In genomic region chr20:18287546-18287914, GRCh38 we compare ENCODE assay signal across 8 cellular contexts. TPM values are rescaled to one million over a fixed set of nuclear protein-coding genes. Genes with fewer than 3 reads are reported as not detected.
DNase-seq lines count a peak whose midpoint lies in the region; ATAC-seq and TF ChIP-seq lines count a peak whose summit lies in the region.

No MANE protein-coding gene starts in this region.

- H3K27ac Mint-ChIP-seq in activated CD8-positive, alpha-beta memory T cell treated with anti-CD3 and anti-CD28 coated beads, Interleukin-2, amount 10 ng/mL, durations not matched to agents 7 days and 5 days: peak overlapping the region; percentile 98
- peak overlapping the region; percentile 99 for H3K27ac Mint-ChIP-seq in activated naive CD8-positive, alpha-beta T cell treated with anti-CD3 and anti-CD28 coated beads, Interleukin-2, amount 10 ng/mL, durations not matched to agents 7 days and 5 days

- CTCF ChIA-PET in activated CD8-positive, alpha-beta memory T cell treated with anti-CD3 and anti-CD28 coated beads, Interleukin-2, amount 10 ng/mL, durations not matched to agents 7 days and 5 days (lab: Charles Lee): interaction anchor here (1.0 to 2.0 kb wide), 4 partner anchors 8 to 348 kb away, joined by 3 to 8 read pairs (median 4); partner anchors contain the start of genes DZANK1 and POLR3F

- no peaks in the 10 kb centered on the region for H3K36me3 ChIP-seq in kidney epithelial cell (ENCODE audit: control insufficient read depth, insufficient read depth, low read length)
- H3K36me3 ChIP-seq in suprapubic skin: peaks cover 5% of the 10 kb centered on the region

- H3K4me3 ChIP-seq in kidney epithelial cell (ENCODE audit: low read depth, low read length) (peak overlapping the region; percentile 87), suprapubic skin (peak overlapping the region; percentile 62)

- H3K4me1 ChIP-seq in suprapubic skin: peaks cover 20% of the 10 kb centered on the region

- peaks cover 18% of the 10 kb centered on the region for H3K9me3 Mint-ChIP-seq in activated CD8-positive, alpha-beta memory T cell treated with anti-CD3 and anti-CD28 coated beads, Interleukin-2, amount 10 ng/mL, durations not matched to agents 7 days and 5 days (ENCODE audit: low read depth)
- H3K9me3 Mint-ChIP-seq in activated naive CD8-positive, alpha-beta T cell treated with anti-CD3 and anti-CD28 coated beads, Interleukin-2, amount 10 ng/mL, durations not matched to agents 7 days and 5 days: peaks cover 12% of the 10 kb centered on the region

- peak overlapping the region; percentile 97 for H3K4me3 Mint-ChIP-seq in activated CD8-positive, alpha-beta memory T cell treated with anti-CD3 and anti-CD28 coated beads, Interleukin-2, amount 10 ng/mL, durations not matched to agents 7 days and 5 days
- H3K4me3 Mint-ChIP-seq in activated naive CD8-positive, alpha-beta T cell treated with anti-CD3 and anti-CD28 coated beads, Interleukin-2, amount 10 ng/mL, durations not matched to agents 7 days and 5 days: peak overlapping the region; percentile 85

- peaks cover 7% of the 10 kb centered on the region for H3K9me3 ChIP-seq in suprapubic skin

- H3K36me3 Mint-ChIP-seq in activated CD8-positive, alpha-beta memory T cell treated with anti-CD3 and anti-CD28 coated beads, Interleukin-2, amount 10 ng/mL, durations not matched to agents 7 days and 5 days: peaks cover 16% of the 10 kb centered on the region
- peaks cover 13% of the 10 kb centered on the region for H3K36me3 Mint-ChIP-seq in activated naive CD8-positive, alpha-beta T cell treated with anti-CD3 and anti-CD28 coated beads, Interleukin-2, amount 10 ng/mL, durations not matched to agents 7 days and 5 days

- no peak for TF ChIP-seq EP300 in suprapubic skin (IDR thresholded peaks at IDR 0.05)

- TF ChIP-seq POLR2A in suprapubic skin (IDR thresholded peaks at IDR 0.05): no peak

- H3K27ac ChIP-seq in suprapubic skin: peak overlapping the region; percentile 93

- no peak for DNase-seq in activated CD8-positive, alpha-beta memory T cell treated with anti-CD3 and anti-CD28 coated beads, Interleukin-2, amount 10 ng/mL, durations not matched to agents 7 days and 5 days
- DNase-seq in activated CD8-positive, alpha-beta memory T cell treated with anti-CD3 and anti-CD28 coated beads, Interleukin-2, amount 50 U/mL, for 48 hours: no peak
- DNase-seq in activated naive CD8-positive, alpha-beta T cell treated with anti-CD3 and anti-CD28 coated beads, Interleukin-2, amount 10 ng/mL, durations not matched to agents 7 days and 5 days: no peak
- no peak for DNase-seq in kidney epithelial cell (ENCODE audit: low read depth)
- peak in 1 of 2 donors; percentile 64 for DNase-seq in suprapubic skin (ENCODE audit: low spot score in 2 of 2)
- DNase-seq in dermis blood vessel endothelial cell: no peak
- no peak for DNase-seq in activated CD8-positive, alpha-beta memory T cell treated with anti-CD3 and anti-CD28 coated beads, Interleukin-2, amount 50 U/mL, for 4 hours

- no peak for ATAC-seq in activated CD8-positive, alpha-beta memory T cell treated with anti-CD3 and anti-CD28 coated beads, Interleukin-2, amount 10 ng/mL, durations not matched to agents 7 days and 5 days
- ATAC-seq in activated naive CD8-positive, alpha-beta T cell treated with anti-CD3 and anti-CD28 coated beads, Interleukin-2, amount 10 ng/mL, durations not matched to agents 7 days and 5 days (ENCODE audit: low read depth): no peak
- ATAC-seq in HG02884 (IDR thresholded peaks at IDR 0.05; ENCODE audit: unreplicated experiment): no peak

- POLR2A ChIA-PET in activated naive CD8-positive, alpha-beta T cell treated with anti-CD3 and anti-CD28 coated beads, Interleukin-2, amount 10 ng/mL, durations not matched to agents 7 days and 5 days (lab: Charles Lee): interaction anchor here (0.6 to 3.1 kb wide), 5 partner anchors 8 to 593 kb away, joined by 3 to 24 read pairs (median 4); partner anchors contain the start of genes KAT14, MGME1, PET117 and SMIM26

- no peak for TF ChIP-seq CTCF in kidney epithelial cell (IDR thresholded peaks at IDR 0.05; ENCODE audit: insufficient read depth, low read length, poor library complexity, severe bottlenecking)
- no peak for TF ChIP-seq CTCF in suprapubic skin (IDR thresholded peaks at IDR 0.05)

- WGBS in suprapubic skin: 9% methylated on average over 11 of the region's 11 CpGs

- H3K4me1 Mint-ChIP-seq in activated CD8-positive, alpha-beta memory T cell treated with anti-CD3 and anti-CD28 coated beads, Interleukin-2, amount 10 ng/mL, durations not matched to agents 7 days and 5 days: peaks cover 17% of the 10 kb centered on the region
- peaks cover 10% of the 10 kb centered on the region for H3K4me1 Mint-ChIP-seq in activated naive CD8-positive, alpha-beta T cell treated with anti-CD3 and anti-CD28 coated beads, Interleukin-2, amount 10 ng/mL, durations not matched to agents 7 days and 5 days

- H3K27me3 Mint-ChIP-seq in activated CD8-positive, alpha-beta memory T cell treated with anti-CD3 and anti-CD28 coated beads, Interleukin-2, amount 10 ng/mL, durations not matched to agents 7 days and 5 days: peaks cover 30% of the 10 kb centered on the region
- peaks cover 19% of the 10 kb centered on the region for H3K27me3 Mint-ChIP-seq in activated naive CD8-positive, alpha-beta T cell treated with anti-CD3 and anti-CD28 coated beads, Interleukin-2, amount 10 ng/mL, durations not matched to agents 7 days and 5 days

- H3K27me3 ChIP-seq in kidney epithelial cell (ENCODE audit: control insufficient read depth, insufficient read depth, low read length): no peaks in the 10 kb centered on the region
- H3K27me3 ChIP-seq in suprapubic skin: peaks cover 4% of the 10 kb centered on the region

RNA-seq across cellular contexts. Expression of gene ZNF133, which starts 0.8 kb away (rescaled TPM):
- total RNA-seq in activated CD8-positive, alpha-beta memory T cell treated with anti-CD3 and anti-CD28 coated beads, Interleukin-2, amount 10 ng/mL, durations not matched to agents 7 days and 5 days: 10 to 100 TPM in 1 of 2 experiments, 1 to 10 TPM in 1; 8.3 to 10.3 TPM
- total RNA-seq in activated naive CD8-positive, alpha-beta T cell treated with anti-CD3 and anti-CD28 coated beads, Interleukin-2, amount 10 ng/mL, durations not matched to agents 7 days and 5 days: 1 to 10 TPM; 9.2 TPM
- 10.0 and 10.8 TPM in 2 replicates for total RNA-seq in kidney epithelial cell
- total RNA-seq in suprapubic skin: 10 to 100 TPM; 14.7 to 37.3 (median 21.0) TPM
- 17.8 and 27.9 TPM in 2 replicates for total RNA-seq in dermis blood vessel endothelial cell
